In the genomic region with DNA sequence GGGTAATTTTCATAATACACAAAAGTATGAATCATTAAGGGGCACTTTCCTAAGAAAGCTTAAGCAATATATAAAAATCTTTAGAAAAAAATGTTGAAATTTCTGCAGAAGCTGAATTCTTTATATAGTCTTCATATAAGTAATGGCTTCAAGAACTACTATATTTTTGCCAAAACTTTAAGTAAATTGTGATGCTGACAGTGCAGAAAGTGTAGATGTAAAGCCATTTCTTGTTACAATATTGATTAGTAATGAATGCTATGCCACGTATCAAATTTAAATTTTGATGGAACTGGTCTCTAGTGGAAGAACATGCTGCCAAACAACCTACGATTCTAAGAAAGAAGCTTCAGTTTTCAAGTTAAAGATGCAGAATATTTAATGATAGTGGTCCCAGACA, we compare ENCODE assay signal across 35 cellular contexts.
DNase-seq lines count a peak whose midpoint lies in the region; ATAC-seq, FAIRE-seq and TF ChIP-seq lines count a peak whose summit lies in the region.
"Had no signal": no experiment of that assay in that cellular context is flagged by ENCODE, and none has a peak within 500 bp of the region (broad histone marks: within the 10 kb centered on the region; RNA-seq: fewer than 3 reads in every experiment).

No MANE protein-coding gene starts in this region.

- no peaks in the 10 kb centered on the region for H3K36me3 Mint-ChIP-seq in type B pancreatic cell
- H3K36me3 Mint-ChIP-seq: CD14-positive monocyte; CD4-positive, alpha-beta memory T cell; CD4-positive, CD25-positive, alpha-beta regulatory T cell; CD8-positive, alpha-beta memory T cell; CD8-positive, alpha-beta T cell had no signal

- in situ Hi-C loops in HepG2 (cut with HindIII; ENCODE audit: extremely low pct_ligation_motif_present, low pct_unique_long_range_greater_than_20kb), result no loop called here
- in situ Hi-C loops in IMR-90 (cut with MboI; ENCODE audit: low sequenced_read_pairs), result no loop called here

- H3K4me3 ChIP-seq in HepG2 (replicated peaks in 1 of 3; ENCODE audit: insufficient read depth in 1 of 3, low read depth in 2 of 3, low read length in 3 of 3) (no peak overlapping the region), right lobe of liver (no peak overlapping the region), IMR-90 (ENCODE audit: insufficient read depth, low read depth, low read length) (no peak overlapping the region), adipocyte (ENCODE audit: low read length) (no peak overlapping the region)
- H3K4me3 ChIP-seq: A549; BLaER1; BLaER1 treated with 17β-estradiol and CSF1 and Interleukin-3, amounts not matched to agents 10 nM and 100 nM had no signal

- no peaks in the 10 kb centered on the region for H3K9me3 ChIP-seq in HepG2 (ENCODE audit: low read length)
- no peaks in the 10 kb centered on the region for H3K9me3 ChIP-seq in right lobe of liver
- no peaks in the 10 kb centered on the region for H3K9me3 ChIP-seq in IMR-90 (ENCODE audit: control insufficient read depth, insufficient read depth, low read length)
- no peaks in the 10 kb centered on the region for H3K9me3 ChIP-seq in adipocyte (ENCODE audit: control insufficient read depth, low read length)
- H3K9me3 ChIP-seq: A549, BE2C, BLaER1, Caco-2 had no signal

- no TSS peak for BruUV-seq in HepG2 (replicated peaks; lab: Mats Ljungman, UMichigan)
- no TSS peak for BruUV-seq in IMR-90 (replicated peaks; lab: Mats Ljungman, UMichigan)

- TF ChIP-seq RAD21 in HepG2 (CRISPR knock-in tag; IDR thresholded peaks at IDR 0.05) (no peak), IMR-90 (IDR thresholded peaks at IDR 0.05; ENCODE audit: low read length) (no peak)

- TF ChIP-seq CTCF in HepG2 (CRISPR knock-in tag; IDR thresholded peaks at IDR 0.05) (no peak), right lobe of liver (IDR thresholded peaks at IDR 0.05) (no peak), IMR-90 (conservative IDR thresholded peaks at IDR 0.05; ENCODE audit: low read depth, low read length) (no peak), type B pancreatic cell (conservative IDR thresholded peaks at IDR 0.05) (no peak)

- H3K23ac ChIP-seq in IMR-90 (ENCODE audit: low read depth, low read length), result no peak overlapping the region

- no peaks in the 10 kb centered on the region for H3K79me2 ChIP-seq in HepG2 (ENCODE audit: insufficient read depth, low read length)

- H3K27me3 ChIP-seq in HepG2 (ENCODE audit: control insufficient read depth in 1 of 2, insufficient read depth in 2 of 2, low read length in 2 of 2) (no peaks in the 10 kb centered on the region), right lobe of liver (no peaks in the 10 kb centered on the region), IMR-90 (ENCODE audit: control insufficient read depth, insufficient read depth, low read length) (no peaks in the 10 kb centered on the region), adipocyte (replicated peaks; ENCODE audit: control insufficient read depth, insufficient read depth, low read length) (no peaks in the 10 kb centered on the region)
- H3K27me3 ChIP-seq: BE2C; BLaER1; BLaER1 treated with 17β-estradiol and CSF1 and Interleukin-3, amounts not matched to agents 10 nM and 100 nM had no signal

- FAIRE-seq in HepG2 (lab: Jason Lieb, UNC) (no peak), frontal cortex (lab: Jason Lieb, UNC) (no peak)
- FAIRE-seq: A204.1, A549, D721Med had no signal

- no peaks in the 10 kb centered on the region for H3K36me3 ChIP-seq in HepG2 (replicated peaks in 1 of 2; ENCODE audit: control insufficient read depth in 1 of 2, insufficient read depth in 2 of 2, low read length in 2 of 2)
- no peaks in the 10 kb centered on the region for H3K36me3 ChIP-seq in right lobe of liver
- H3K36me3 ChIP-seq in IMR-90 (ENCODE audit: control insufficient read depth, insufficient read depth, low read length), result no peaks in the 10 kb centered on the region
- no peaks in the 10 kb centered on the region for H3K36me3 ChIP-seq in adipocyte (ENCODE audit: control insufficient read depth, insufficient read depth, low read length, severe bottlenecking)
- H3K36me3 ChIP-seq: BE2C; BLaER1; BLaER1 treated with 17β-estradiol and CSF1 and Interleukin-3, amounts not matched to agents 10 nM and 100 nM had no signal

- no peak overlapping the region for H4K8ac ChIP-seq in IMR-90 (ENCODE audit: low read depth in 2 of 2, low read length in 2 of 2)

- no peak overlapping the region for H3K56ac ChIP-seq in IMR-90 (ENCODE audit: extremely low read depth, insufficient read depth, low read length)

- no peak overlapping the region for H3K4me3 Mint-ChIP-seq in type B pancreatic cell
- H3K4me3 Mint-ChIP-seq: B cell; CD14-positive monocyte; CD4-positive, alpha-beta memory T cell; CD4-positive, alpha-beta T cell; CD4-positive, CD25-positive, alpha-beta regulatory T cell; CD8-positive, alpha-beta memory T cell; CD8-positive, alpha-beta T cell had no signal

- dilution Hi-C loops in IMR-90 (cut with HindIII; ENCODE audit: low sequenced_read_pairs, unreplicated experiment), result no loop called here

- H3K9me1 ChIP-seq in IMR-90 (ENCODE audit: insufficient read depth, low read length), result no peaks in the 10 kb centered on the region

- no peak overlapping the region for H2BK120ac ChIP-seq in IMR-90 (ENCODE audit: low read depth, low read length)

- ATAC-seq in HepG2, result no peak
- ATAC-seq in right lobe of liver, result no peak
- no peak for ATAC-seq in IMR-90 (ENCODE audit: low read depth)
- ATAC-seq: A549; CD8-positive, alpha-beta T cell had no signal

- DNase-seq in HepG2 (ENCODE audit: low spot score), result no peak
- no peak for DNase-seq in right lobe of liver
- DNase-seq in IMR-90, result no peak
- peak; percentile 8 for DNase-seq in adipocyte (ENCODE audit: low read depth)
- no peak for DNase-seq in type B pancreatic cell (ENCODE audit: extremely low spot score, unreplicated experiment)
- no peak for DNase-seq in frontal cortex (ENCODE audit: low spot score in 2 of 2)
- DNase-seq: 8988T; ACHN; AML-193; BE2C; C1 segment of cervical spinal cord; Caco-2; Calu3; CD4-positive, alpha-beta memory T cell; CD4-positive, alpha-beta T cell; CD4-positive, CD25-positive, alpha-beta regulatory T cell; CD8-positive, alpha-beta memory T cell; CD8-positive, alpha-beta T cell; COR-L47; DMS 273 treated with DMSO at 0.1 percent for 48 hours; DMS153; DMS53; DMS79; DMS79 treated with DMSO at 0.1 percent for 48 hours; DND-41; EL had no signal

- TF ChIP-seq EP300 in HepG2 (IDR thresholded peaks at IDR 0.05; ENCODE audit: low read depth in 2 of 2, low read length in 2 of 2) (no peak), HepG2 (CRISPR knock-in tag; IDR thresholded peaks at IDR 0.05; ENCODE audit: borderline replicate concordance) (no peak)

- H3K4me2 ChIP-seq in HepG2 (ENCODE audit: low read depth, low read length) (no peak overlapping the region), IMR-90 (ENCODE audit: low read depth, low read length) (no peak overlapping the region)
- H3K4me2 ChIP-seq: A549; BLaER1; BLaER1 treated with 17β-estradiol and CSF1 and Interleukin-3, amounts not matched to agents 10 nM and 100 nM had no signal

- H3K4me1 ChIP-seq in HepG2 (ENCODE audit: insufficient read depth, low read length) (no peaks in the 10 kb centered on the region), right lobe of liver (peaks cover 0 to 3% (median 0%) of the 10 kb centered on the region in 4 donors), IMR-90 (ENCODE audit: control insufficient read depth, insufficient read depth, low read length) (no peaks in the 10 kb centered on the region), adipocyte (ENCODE audit: control insufficient read depth, insufficient read depth, low read length) (no peaks in the 10 kb centered on the region)
- H3K4me1 ChIP-seq: A549; BE2C; BLaER1; BLaER1 treated with 17β-estradiol and CSF1 and Interleukin-3, amounts not matched to agents 10 nM and 100 nM; Caco-2 had no signal

- H3K14ac ChIP-seq in IMR-90 (replicated peaks; ENCODE audit: low read depth, low read length), result no peak overlapping the region

- H3K18ac ChIP-seq in IMR-90 (ENCODE audit: low read depth, low read length), result no peak overlapping the region

- no peak overlapping the region for H2BK5ac ChIP-seq in IMR-90 (ENCODE audit: low read depth, low read length, poor library complexity, severe bottlenecking)

- H3K4me1 Mint-ChIP-seq in type B pancreatic cell (ENCODE audit: unreplicated experiment), result no peaks in the 10 kb centered on the region
- H3K4me1 Mint-ChIP-seq: B cell; CD14-positive monocyte; CD4-positive, alpha-beta memory T cell; CD4-positive, CD25-positive, alpha-beta regulatory T cell; CD8-positive, alpha-beta memory T cell had no signal

- H3K79me1 ChIP-seq in IMR-90 (ENCODE audit: low read depth in 1 of 2, low read length in 2 of 2), result no peaks in the 10 kb centered on the region

- intact Hi-C loops in HepG2 (cut with micrococcal nuclease; ENCODE audit: unreplicated experiment) (no loop called here), right lobe of liver (cut with DNase I) (no loop called here), IMR-90 (cut with micrococcal nuclease) (no loop called here)

- no peaks in the 10 kb centered on the region for H3K9me3 Mint-ChIP-seq in type B pancreatic cell
- H3K9me3 Mint-ChIP-seq: CD8-positive, alpha-beta memory T cell; CD8-positive, alpha-beta T cell had no signal

- no peak overlapping the region for H2BK20ac ChIP-seq in IMR-90 (ENCODE audit: low read depth, low read length)

- no peaks in the 10 kb centered on the region for H3K27me3 Mint-ChIP-seq in type B pancreatic cell
- H3K27me3 Mint-ChIP-seq: B cell; CD4-positive, alpha-beta memory T cell; CD4-positive, alpha-beta T cell; CD4-positive, CD25-positive, alpha-beta regulatory T cell; CD8-positive, alpha-beta memory T cell had no signal

- no peak overlapping the region for H3K9ac ChIP-seq in HepG2 (ENCODE audit: insufficient read depth, low read depth, low read length)
- no peak overlapping the region for H3K9ac ChIP-seq in IMR-90 (ENCODE audit: low read depth, low read length)
- H3K9ac ChIP-seq in adipocyte (ENCODE audit: low read length), result no peak overlapping the region
- H3K9ac ChIP-seq: BLaER1; BLaER1 treated with 17β-estradiol and CSF1 and Interleukin-3, amounts not matched to agents 10 nM and 100 nM had no signal

- no peak overlapping the region for H3K4ac ChIP-seq in IMR-90 (ENCODE audit: low read depth, low read length)

- no peak overlapping the region for H2AK9ac ChIP-seq in IMR-90 (replicated peaks; ENCODE audit: low read depth, low read length, poor library complexity)

- CTCF ChIA-PET in HepG2 (lab: Yijun Ruan, JAX; ENCODE audit: low intra/inter-chr PET ratio, low total read pairs) (no interaction called here), IMR-90 (lab: Yijun Ruan, JAX) (no interaction called here)

- no peak overlapping the region for H2BK15ac ChIP-seq in IMR-90 (ENCODE audit: low read depth, low read length)

- TF ChIP-seq POLR2A in HepG2 (IDR thresholded peaks at IDR 0.05; ENCODE audit: insufficient read depth in 1 of 2, low read depth in 2 of 2, low read length in 2 of 2) (no peak), right lobe of liver (IDR thresholded peaks at IDR 0.05) (no peak), IMR-90 (IDR thresholded peaks at IDR 0.05; ENCODE audit: low read depth, low read length) (no peak)

- H4K91ac ChIP-seq in IMR-90 (ENCODE audit: insufficient read depth, low read depth, low read length), result no peak overlapping the region

- no peak overlapping the region for H2AK5ac ChIP-seq in IMR-90 (ENCODE audit: low read depth, low read length)

- H4K20me1 ChIP-seq in HepG2 (ENCODE audit: insufficient read depth, low read length), result no peaks in the 10 kb centered on the region
- no peaks in the 10 kb centered on the region for H4K20me1 ChIP-seq in IMR-90 (ENCODE audit: insufficient read depth, low read length)
- H4K20me1 ChIP-seq: BLaER1; BLaER1 treated with 17β-estradiol and CSF1 and Interleukin-3, amounts not matched to agents 10 nM and 100 nM had no signal

- no peak overlapping the region for H4K5ac ChIP-seq in IMR-90 (ENCODE audit: low read depth, low read length)

- H3K27ac ChIP-seq in HepG2 (ENCODE audit: extremely low read length, insufficient read depth, low read length) (no peak overlapping the region), right lobe of liver (no peak overlapping the region), IMR-90 (ENCODE audit: insufficient read depth, low read length) (no peak overlapping the region)
- H3K27ac ChIP-seq: 22Rv1; A549; BLaER1; BLaER1 treated with 17β-estradiol and CSF1 and Interleukin-3, amounts not matched to agents 10 nM and 100 nM; C4-2B had no signal

- POLR2A ChIA-PET in HepG2 (lab: Yijun Ruan, JAX), result no interaction called here
- POLR2A ChIA-PET in IMR-90 (lab: Charles Lee; ENCODE audit: unreplicated experiment), result no interaction called here

- H2AFZ ChIP-seq in HepG2 (ENCODE audit: low read length) (no peak overlapping the region), IMR-90 (replicated peaks; ENCODE audit: low read length, poor library complexity) (no peak overlapping the region)

- H3K27ac Mint-ChIP-seq in type B pancreatic cell, result no peak overlapping the region
- H3K27ac Mint-ChIP-seq: B cell; CD14-positive monocyte; CD4-positive, alpha-beta memory T cell; CD4-positive, alpha-beta T cell; CD4-positive, CD25-positive, alpha-beta regulatory T cell; CD8-positive, alpha-beta memory T cell; CD8-positive, alpha-beta T cell had no signal

- 2% methylated on average over 2 of the region's 2 CpGs for whole genome bisulfite sequencing in HepG2 (ENCODE audit: low lambda C conversion rate)
- WGBS in right lobe of liver (ENCODE audit: insufficient coverage, low coverage, low lambda C conversion rate, missing lambda C conversion rate), result 53% methylated on average over 2 of the region's 2 CpGs
- no CpG with 5 or more reads among the region's 2 CpGs for WGBS in IMR-90 (ENCODE audit: extremely low coverage in 2 of 2, insufficient read length in 1 of 2), 2 experiments
